ENCODE assay signal across 25 cellular contexts in the genomic region with DNA sequence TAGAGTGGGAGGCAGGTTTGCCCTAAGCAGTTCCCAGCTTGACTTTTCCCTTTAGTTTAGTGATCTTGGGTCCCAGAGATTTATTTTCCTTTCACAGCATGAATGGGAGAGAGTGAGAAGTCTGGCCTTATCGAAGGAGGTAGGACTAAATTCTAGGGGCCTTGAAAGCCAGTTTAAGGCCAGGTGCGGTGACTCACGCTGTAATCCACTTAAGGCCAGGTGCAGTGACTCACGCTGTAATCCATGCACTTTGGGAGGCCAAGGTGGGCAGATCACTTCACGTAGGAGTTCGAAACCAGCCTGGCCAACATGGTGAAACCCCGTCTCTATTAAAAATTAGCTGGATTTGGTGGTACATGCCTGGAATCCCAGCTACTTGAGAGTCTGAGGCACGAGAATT.
"Had no signal": no experiment of that assay in that cellular context is flagged by ENCODE, and none has a peak within 500 bp of the region (broad histone marks: within the 10 kb centered on the region; RNA-seq: fewer than 3 reads in every experiment).

No MANE protein-coding gene starts in this region.

- H3K79me2 ChIP-seq: parathyroid adenoma had no signal

- H3K9me3 ChIP-seq: testis, upper lobe of left lung had no signal

- H3K4me3 ChIP-seq: coronary artery, neural progenitor cell, right atrium auricular region, smooth muscle cell, testis, tibial artery, upper lobe of left lung had no signal

- H3K27ac Mint-ChIP-seq: naive thymus-derived CD4-positive, alpha-beta T cell; nephron; neural progenitor cell; progenitor cell of endocrine pancreas had no signal

- H3K4me3 Mint-ChIP-seq: naive thymus-derived CD4-positive, alpha-beta T cell; nephron; neural progenitor cell had no signal

- ATAC-seq: left lobe of liver; naive thymus-derived CD4-positive, alpha-beta T cell; sciatic nerve had no signal

- H3K27ac ChIP-seq: coronary artery, neural progenitor cell, parathyroid adenoma, right atrium auricular region, testis, tibial artery, upper lobe of left lung had no signal

- H3K9ac ChIP-seq: neural progenitor cell, parathyroid adenoma had no signal

- H3K4me1 ChIP-seq: neural progenitor cell, parathyroid adenoma, right atrium auricular region, testis, tibial artery, upper lobe of left lung had no signal

- H2AFZ ChIP-seq: neural progenitor cell, parathyroid adenoma had no signal

- DNase-seq: dermis blood vessel endothelial cell; effector memory CD4-positive, alpha-beta T cell; erythroblast; kidney; mesenchymal stem cell; midbrain; naive thymus-derived CD4-positive, alpha-beta T cell; stimulated activated CD4-positive, alpha-beta T cell treated with anti-CD3 and anti-CD28 coated beads, Interleukin-12 subunit alpha, Interleukin-12 subunit beta, amount 100 ng/mL, for 4 hours; stimulated activated CD4-positive, alpha-beta T cell treated with anti-CD3 and anti-CD28 coated beads, Interleukin-1b, Interleukin-23, amount 100 ng/mL, for 48 hours; stimulated activated CD4-positive, alpha-beta T cell treated with anti-CD3 and anti-CD28 coated beads, Interleukin-4, amount 100 ng/mL, for 1 hour; stimulated activated CD8-positive, alpha-beta memory T cell treated with anti-CD3 and anti-CD28 coated beads, Interleukin-4, amount 100 ng/mL, for 48 hours; stimulated activated naive CD4-positive, alpha-beta T cell; substantia nigra; testis; tibial artery; upper lobe of left lung had no signal

- H3K36me3 ChIP-seq: neural progenitor cell, right atrium auricular region, tibial artery, upper lobe of left lung had no signal

- H3K36me3 Mint-ChIP-seq: neural progenitor cell had no signal

- H3K27me3 ChIP-seq: neural progenitor cell, right atrium auricular region, testis, tibial artery, upper lobe of left lung had no signal

- H3K27me3 Mint-ChIP-seq: naive thymus-derived CD4-positive, alpha-beta T cell; progenitor cell of endocrine pancreas had no signal

- H3K4me2 ChIP-seq: neural progenitor cell, smooth muscle cell had no signal

- H3K4me1 Mint-ChIP-seq: naive thymus-derived CD4-positive, alpha-beta T cell; nephron; neural progenitor cell had no signal
